ENCODE assay signal across 1 cellular context in the genomic region with DNA sequence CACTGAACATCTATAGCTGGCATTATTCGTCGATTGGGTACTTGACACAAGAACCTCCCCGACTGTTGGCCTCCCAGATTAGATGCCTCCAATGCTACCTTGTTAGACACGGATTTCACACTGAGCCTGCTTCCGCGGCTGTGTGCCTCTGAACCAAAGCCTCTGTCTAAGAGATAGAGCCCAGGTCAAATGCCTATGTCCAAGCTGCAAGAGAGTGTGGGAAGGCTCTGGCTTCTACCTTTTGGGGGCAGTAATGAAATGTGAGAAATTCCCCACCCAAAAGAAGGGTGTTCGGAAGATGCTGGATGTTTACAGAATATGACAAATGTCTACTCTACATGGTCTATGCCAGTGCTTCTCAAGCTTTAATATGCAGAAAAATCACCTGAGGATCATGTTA.
TF ChIP-seq lines count a peak whose summit lies in the region.

No MANE protein-coding gene starts in this region.

TF ChIP-seq in H1, 55 proteins besides CTCF, POLR2A, EP300 and RAD21:
- TF ChIP-seq GTF2F1 (IDR thresholded peaks at IDR 0.05; ENCODE audit: borderline replicate concordance, low read depth, low read length) (no peak), CHD2 (IDR thresholded peaks at IDR 0.05; ENCODE audit: low read length) (no peak), PHF8 (conservative IDR thresholded peaks at IDR 0.05; ENCODE audit: low read depth, low read length) (no peak), NRF1 (IDR thresholded peaks at IDR 0.05; ENCODE audit: low read depth, low read length) (no peak), SP1 (IDR thresholded peaks at IDR 0.05; ENCODE audit: low read depth, low read length) (no peak), POLR2AphosphoS5 (IDR thresholded peaks at IDR 0.05; ENCODE audit: low read depth, low read length) (no peak), KDM1A (IDR thresholded peaks at IDR 0.05; ENCODE audit: borderline replicate concordance, low read length) (no peak), MAFK (IDR thresholded peaks at IDR 0.05; ENCODE audit: low read depth, low read length) (no peak), ASH2L (IDR thresholded peaks at IDR 0.05; ENCODE audit: low read length) (no peak), TAF1 (IDR thresholded peaks at IDR 0.05; ENCODE audit: low read depth, low read length) (no peak), SP4 (IDR thresholded peaks at IDR 0.05; ENCODE audit: low read length) (no peak), SAP30 (IDR thresholded peaks at IDR 0.05; ENCODE audit: insufficient read depth, insufficient replicate concordance, low read length) (no peak), BRCA1 (IDR thresholded peaks at IDR 0.05; ENCODE audit: low read depth, low read length) (no peak), BCL11A (IDR thresholded peaks at IDR 0.05; ENCODE audit: low read depth in 2 of 2, low read length in 2 of 2) (no peak), GABPA (IDR thresholded peaks at IDR 0.05; ENCODE audit: borderline replicate concordance, insufficient read depth, low read length) (no peak), TBP (IDR thresholded peaks at IDR 0.05; ENCODE audit: low read depth, low read length) (no peak), RXRA (IDR thresholded peaks at IDR 0.05; ENCODE audit: insufficient read depth, low read depth, low read length) (no peak)
- TF ChIP-seq, protein P1, sequence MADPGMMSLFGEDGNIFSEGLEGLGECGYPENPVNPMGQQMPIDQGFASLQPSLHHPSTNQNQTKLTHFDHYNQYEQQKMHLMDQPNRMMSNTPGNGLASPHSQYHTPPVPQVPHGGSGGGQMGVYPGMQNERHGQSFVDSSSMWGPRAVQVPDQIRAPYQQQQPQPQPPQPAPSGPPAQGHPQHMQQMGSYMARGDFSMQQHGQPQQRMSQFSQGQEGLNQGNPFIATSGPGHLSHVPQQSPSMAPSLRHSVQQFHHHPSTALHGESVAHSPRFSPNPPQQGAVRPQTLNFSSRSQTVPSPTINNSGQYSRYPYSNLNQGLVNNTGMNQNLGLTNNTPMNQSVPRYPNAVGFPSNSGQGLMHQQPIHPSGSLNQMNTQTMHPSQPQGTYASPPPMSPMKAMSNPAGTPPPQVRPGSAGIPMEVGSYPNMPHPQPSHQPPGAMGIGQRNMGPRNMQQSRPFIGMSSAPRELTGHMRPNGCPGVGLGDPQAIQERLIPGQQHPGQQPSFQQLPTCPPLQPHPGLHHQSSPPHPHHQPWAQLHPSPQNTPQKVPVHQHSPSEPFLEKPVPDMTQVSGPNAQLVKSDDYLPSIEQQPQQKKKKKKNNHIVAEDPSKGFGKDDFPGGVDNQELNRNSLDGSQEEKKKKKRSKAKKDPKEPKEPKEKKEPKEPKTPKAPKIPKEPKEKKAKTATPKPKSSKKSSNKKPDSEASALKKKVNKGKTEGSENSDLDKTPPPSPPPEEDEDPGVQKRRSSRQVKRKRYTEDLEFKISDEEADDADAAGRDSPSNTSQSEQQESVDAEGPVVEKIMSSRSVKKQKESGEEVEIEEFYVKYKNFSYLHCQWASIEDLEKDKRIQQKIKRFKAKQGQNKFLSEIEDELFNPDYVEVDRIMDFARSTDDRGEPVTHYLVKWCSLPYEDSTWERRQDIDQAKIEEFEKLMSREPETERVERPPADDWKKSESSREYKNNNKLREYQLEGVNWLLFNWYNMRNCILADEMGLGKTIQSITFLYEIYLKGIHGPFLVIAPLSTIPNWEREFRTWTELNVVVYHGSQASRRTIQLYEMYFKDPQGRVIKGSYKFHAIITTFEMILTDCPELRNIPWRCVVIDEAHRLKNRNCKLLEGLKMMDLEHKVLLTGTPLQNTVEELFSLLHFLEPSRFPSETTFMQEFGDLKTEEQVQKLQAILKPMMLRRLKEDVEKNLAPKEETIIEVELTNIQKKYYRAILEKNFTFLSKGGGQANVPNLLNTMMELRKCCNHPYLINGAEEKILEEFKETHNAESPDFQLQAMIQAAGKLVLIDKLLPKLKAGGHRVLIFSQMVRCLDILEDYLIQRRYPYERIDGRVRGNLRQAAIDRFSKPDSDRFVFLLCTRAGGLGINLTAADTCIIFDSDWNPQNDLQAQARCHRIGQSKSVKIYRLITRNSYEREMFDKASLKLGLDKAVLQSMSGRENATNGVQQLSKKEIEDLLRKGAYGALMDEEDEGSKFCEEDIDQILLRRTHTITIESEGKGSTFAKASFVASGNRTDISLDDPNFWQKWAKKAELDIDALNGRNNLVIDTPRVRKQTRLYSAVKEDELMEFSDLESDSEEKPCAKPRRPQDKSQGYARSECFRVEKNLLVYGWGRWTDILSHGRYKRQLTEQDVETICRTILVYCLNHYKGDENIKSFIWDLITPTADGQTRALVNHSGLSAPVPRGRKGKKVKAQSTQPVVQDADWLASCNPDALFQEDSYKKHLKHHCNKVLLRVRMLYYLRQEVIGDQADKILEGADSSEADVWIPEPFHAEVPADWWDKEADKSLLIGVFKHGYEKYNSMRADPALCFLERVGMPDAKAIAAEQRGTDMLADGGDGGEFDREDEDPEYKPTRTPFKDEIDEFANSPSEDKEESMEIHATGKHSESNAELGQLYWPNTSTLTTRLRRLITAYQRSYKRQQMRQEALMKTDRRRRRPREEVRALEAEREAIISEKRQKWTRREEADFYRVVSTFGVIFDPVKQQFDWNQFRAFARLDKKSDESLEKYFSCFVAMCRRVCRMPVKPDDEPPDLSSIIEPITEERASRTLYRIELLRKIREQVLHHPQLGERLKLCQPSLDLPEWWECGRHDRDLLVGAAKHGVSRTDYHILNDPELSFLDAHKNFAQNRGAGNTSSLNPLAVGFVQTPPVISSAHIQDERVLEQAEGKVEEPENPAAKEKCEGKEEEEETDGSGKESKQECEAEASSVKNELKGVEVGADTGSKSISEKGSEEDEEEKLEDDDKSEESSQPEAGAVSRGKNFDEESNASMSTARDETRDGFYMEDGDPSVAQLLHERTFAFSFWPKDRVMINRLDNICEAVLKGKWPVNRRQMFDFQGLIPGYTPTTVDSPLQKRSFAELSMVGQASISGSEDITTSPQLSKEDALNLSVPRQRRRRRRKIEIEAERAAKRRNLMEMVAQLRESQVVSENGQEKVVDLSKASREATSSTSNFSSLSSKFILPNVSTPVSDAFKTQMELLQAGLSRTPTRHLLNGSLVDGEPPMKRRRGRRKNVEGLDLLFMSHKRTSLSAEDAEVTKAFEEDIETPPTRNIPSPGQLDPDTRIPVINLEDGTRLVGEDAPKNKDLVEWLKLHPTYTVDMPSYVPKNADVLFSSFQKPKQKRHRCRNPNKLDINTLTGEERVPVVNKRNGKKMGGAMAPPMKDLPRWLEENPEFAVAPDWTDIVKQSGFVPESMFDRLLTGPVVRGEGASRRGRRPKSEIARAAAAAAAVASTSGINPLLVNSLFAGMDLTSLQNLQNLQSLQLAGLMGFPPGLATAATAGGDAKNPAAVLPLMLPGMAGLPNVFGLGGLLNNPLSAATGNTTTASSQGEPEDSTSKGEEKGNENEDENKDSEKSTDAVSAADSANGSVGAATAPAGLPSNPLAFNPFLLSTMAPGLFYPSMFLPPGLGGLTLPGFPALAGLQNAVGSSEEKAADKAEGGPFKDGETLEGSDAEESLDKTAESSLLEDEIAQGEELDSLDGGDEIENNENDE (IDR thresholded peaks at IDR 0.05; ENCODE audit: insufficient replicate concordance, low read length), result no peak
TF ChIP-seq in H1: peak in this region for 0.
